Comparison of ENCODE assay signal across 13 cellular contexts in genomic region chr22:44807915-44808690, GRCh38. TPM values are rescaled to one million over a fixed set of nuclear protein-coding genes. Genes with fewer than 3 reads are reported as not detected.
A peak's percentile ranks its signal among the peaks of the same experiment; 100 is the strongest.
DNase-seq lines count a peak whose midpoint lies in the region; ATAC-seq and TF ChIP-seq lines count a peak whose summit lies in the region.
"Had no signal": no experiment of that assay in that cellular context is flagged by ENCODE, and none has a peak within 500 bp of the region (broad histone marks: within the 10 kb centered on the region; RNA-seq: fewer than 3 reads in every experiment).

No MANE protein-coding gene starts in this region.

- no peak overlapping the region for H3K4me2 ChIP-seq in SK-N-SH
- no peak overlapping the region for H3K4me2 ChIP-seq in Loucy (ENCODE audit: low read depth, low read length, poor library complexity, severe bottlenecking)
- no peak overlapping the region for H3K4me2 ChIP-seq in trophoblast cell (ENCODE audit: low read length)

- no peak overlapping the region for H4K8ac ChIP-seq in trophoblast cell (ENCODE audit: low read depth, low read length)

- no peaks in the 10 kb centered on the region for H3F3A ChIP-seq in SK-N-SH (replicated peaks; ENCODE audit: insufficient read depth)
- H3F3A ChIP-seq in Loucy (ENCODE audit: low read depth): peaks cover 3% of the 10 kb centered on the region; the same call in 1 of the 2 replicates

- H3K4me3 Mint-ChIP-seq in T-helper 17 cell: no peak overlapping the region
- H3K4me3 Mint-ChIP-seq: activated CD4-positive, alpha-beta T cell treated with anti-CD3 and anti-CD28 coated beads, Interleukin-2, amount 10 ng/mL, durations not matched to agents 24 days and 14 days; activated naive CD8-positive, alpha-beta T cell; stimulated activated naive CD8-positive, alpha-beta T cell treated with anti-CD3 and anti-CD28 coated beads, Interleukin-15, Interleukin-2, amounts not matched to agents 100 ng/mL and 50 ng/mL, for 24 hours had no signal

- WGBS in SK-N-SH (ENCODE audit: low lambda C conversion rate): 62% methylated on average over 21 of the region's 21 CpGs
- WGBS in trophoblast cell (ENCODE audit: extremely low coverage, insufficient coverage, insufficient read length): no CpG with 5 or more reads among the region's 21 CpGs

- no peak overlapping the region for H2BK120ac ChIP-seq in trophoblast cell (ENCODE audit: insufficient read depth, low read length, poor library complexity)

- no peak overlapping the region for H3K18ac ChIP-seq in trophoblast cell (ENCODE audit: low read length)

- H2BK12ac ChIP-seq in trophoblast cell (ENCODE audit: low read length): no peak overlapping the region

- peaks cover 7% of the 10 kb centered on the region for H3K4me1 Mint-ChIP-seq in T-helper 17 cell

- H3K9me2 ChIP-seq in SK-N-SH (no peaks in the 10 kb centered on the region), Loucy (replicated peaks; ENCODE audit: low read depth, low read length) (no peaks in the 10 kb centered on the region)

- no peak overlapping the region for H2AK5ac ChIP-seq in trophoblast cell (ENCODE audit: low read length)

- H2AFZ ChIP-seq in SK-N-SH (ENCODE audit: low read depth) (no peak overlapping the region), Loucy (ENCODE audit: low read length) (no peak overlapping the region), trophoblast cell (ENCODE audit: insufficient read depth, low read length, poor library complexity) (no peak overlapping the region)

- H3K4me3 ChIP-seq in SK-N-SH (ENCODE audit: low read depth in 2 of 2, low read length in 1 of 2) (no peak overlapping the region), Loucy (ENCODE audit: low read length, poor library complexity, severe bottlenecking) (no peak overlapping the region), choroid plexus epithelial cell (ENCODE audit: low read depth, low read length) (no peak overlapping the region), retinal pigment epithelial cell (ENCODE audit: low read length) (no peak overlapping the region), trophoblast cell (ENCODE audit: low read depth, low read length) (no peak overlapping the region)

- no peak overlapping the region for H3K23ac ChIP-seq in trophoblast cell (ENCODE audit: low read length)

- no peak overlapping the region for H4K91ac ChIP-seq in trophoblast cell (ENCODE audit: low read depth, low read length)

- peaks cover 2% of the 10 kb centered on the region for H3K36me3 Mint-ChIP-seq in T-helper 17 cell (ENCODE audit: low read depth)

- ATAC-seq in SK-N-SH treated with all-trans-retinoic acid at 6 μM for 48 hours: no peak
- ATAC-seq in T-helper 17 cell: no peak
- ATAC-seq: Right ventricle myocardium inferior had no signal

- H4K12ac ChIP-seq in trophoblast cell (ENCODE audit: low read depth, low read length): no peak overlapping the region

- H3K27ac Mint-ChIP-seq in T-helper 17 cell: no peak overlapping the region
- H3K27ac Mint-ChIP-seq: activated CD4-positive, alpha-beta T cell treated with anti-CD3 and anti-CD28 coated beads, Interleukin-2, amount 10 ng/mL, durations not matched to agents 24 days and 14 days; activated naive CD8-positive, alpha-beta T cell; stimulated activated naive CD8-positive, alpha-beta T cell treated with anti-CD3 and anti-CD28 coated beads, Interleukin-15, Interleukin-2, amounts not matched to agents 100 ng/mL and 50 ng/mL, for 24 hours had no signal

- CTCF ChIA-PET in SK-N-SH (lab: Yijun Ruan, JAX): interaction anchor here (0.6 to 4.0 kb wide), 8 partner anchors 9 to 187 kb away, joined by 3 to 21 read pairs (median 3); no protein-coding TSS in a partner anchor

- H3K9me3 ChIP-seq in SK-N-SH (no peaks in the 10 kb centered on the region), Loucy (ENCODE audit: insufficient read depth, low read depth, low read length) (no peaks in the 10 kb centered on the region), T-helper 17 cell (ENCODE audit: control insufficient read depth, low read length, poor library complexity, severe bottlenecking) (no peaks in the 10 kb centered on the region), trophoblast cell (ENCODE audit: insufficient read depth, low read depth, low read length) (peaks cover 4% of the 10 kb centered on the region)

- H3K14ac ChIP-seq in trophoblast cell (ENCODE audit: low read length): no peak overlapping the region

- POLR2A ChIA-PET in SK-N-SH (lab: Yijun Ruan, JAX): no interaction called here

- H3K27me3 Mint-ChIP-seq in T-helper 17 cell: peaks cover 43% of the 10 kb centered on the region
- H3K27me3 Mint-ChIP-seq: activated CD4-positive, alpha-beta T cell treated with anti-CD3 and anti-CD28 coated beads, Interleukin-2, amount 10 ng/mL, durations not matched to agents 24 days and 14 days had no signal

- no peaks in the 10 kb centered on the region for H4K20me1 ChIP-seq in SK-N-SH (ENCODE audit: insufficient read depth)
- no peaks in the 10 kb centered on the region for H4K20me1 ChIP-seq in Loucy (ENCODE audit: insufficient read depth, low read length, poor library complexity, severe bottlenecking)

- H3K79me2 ChIP-seq in SK-N-SH (ENCODE audit: insufficient read depth) (no peaks in the 10 kb centered on the region), Loucy (ENCODE audit: insufficient read depth, low read length) (no peaks in the 10 kb centered on the region), trophoblast cell (ENCODE audit: control insufficient read depth, insufficient read depth, low read length, poor library complexity) (no peaks in the 10 kb centered on the region)

- TF ChIP-seq CTCF in SK-N-SH (IDR thresholded peaks at IDR 0.05) (no peak; the same call in 1 of the 2 replicates), Loucy (conservative IDR thresholded peaks at IDR 0.05; ENCODE audit: low read length) (peak; percentile 52), choroid plexus epithelial cell (conservative IDR thresholded peaks at IDR 0.05; ENCODE audit: low read depth, low read length) (peak; percentile 22), retinal pigment epithelial cell (conservative IDR thresholded peaks at IDR 0.05; ENCODE audit: low read depth, low read length) (peak; percentile 42)

- peak; percentile 77 for DNase-seq in SK-N-SH
- no peak for DNase-seq in choroid plexus epithelial cell (ENCODE audit: low read depth)
- DNase-seq in retinal pigment epithelial cell (ENCODE audit: low read depth): no peak
- DNase-seq in T-helper 17 cell: no peak
- no peak for DNase-seq in trophoblast cell
- DNase-seq in KG1 (lab: John Stamatoyannopoulos, UW): no peak
- DNase-seq: activated CD4-positive, alpha-beta T cell treated with anti-CD3 and anti-CD28 coated beads, Interleukin-2, amount 10 ng/mL, durations not matched to agents 24 days and 14 days had no signal

- H3K9ac ChIP-seq in SK-N-SH (no peak overlapping the region), Loucy (ENCODE audit: low read depth, low read length, poor library complexity, severe bottlenecking) (no peak overlapping the region), trophoblast cell (ENCODE audit: low read length) (no peak overlapping the region)

- no peak overlapping the region for H3K4ac ChIP-seq in trophoblast cell (ENCODE audit: low read depth, low read length)

- H3K27ac ChIP-seq in SK-N-SH (ENCODE audit: low read depth in 2 of 2, low read length in 1 of 2) (no peak overlapping the region), trophoblast cell (ENCODE audit: low read depth, low read length) (no peak overlapping the region)

- TF ChIP-seq EP300 in SK-N-SH (IDR thresholded peaks at IDR 0.05; ENCODE audit: borderline replicate concordance in 1 of 2, low read depth in 1 of 2, low read length in 1 of 2): no peak

- no peaks in the 10 kb centered on the region for H3K79me1 ChIP-seq in trophoblast cell (ENCODE audit: low read length)

- H3K27me3 ChIP-seq in SK-N-SH (ENCODE audit: insufficient read depth) (peaks cover 8% of the 10 kb centered on the region; the same call in 1 of the 2 replicates), Loucy (ENCODE audit: insufficient read depth, low read length, poor library complexity, severe bottlenecking) (no peaks in the 10 kb centered on the region), trophoblast cell (ENCODE audit: insufficient read depth, low read length) (no peaks in the 10 kb centered on the region)

- no peak for TF ChIP-seq RAD21 in SK-N-SH (IDR thresholded peaks at IDR 0.05; ENCODE audit: low read length)

- H3K36me3 ChIP-seq in SK-N-SH (replicated peaks in 1 of 2; ENCODE audit: control insufficient read depth in 1 of 2, insufficient read depth in 2 of 2, low read length in 1 of 2) (no peaks in the 10 kb centered on the region), Loucy (ENCODE audit: insufficient read depth, low read length) (no peaks in the 10 kb centered on the region), trophoblast cell (ENCODE audit: control insufficient read depth in 1 of 2, insufficient read depth in 2 of 2, low read length in 2 of 2) (peaks cover 33 to 41% of the 10 kb centered on the region in 2 experiments)

- H3K4me1 ChIP-seq in SK-N-SH (ENCODE audit: control insufficient read depth in 1 of 2, insufficient read depth in 2 of 2, low read depth in 1 of 2, low read length in 1 of 2): no peaks in the 10 kb centered on the region
- peaks cover 16% of the 10 kb centered on the region for H3K4me1 ChIP-seq in Loucy (ENCODE audit: insufficient read depth, low read length, poor library complexity, severe bottlenecking)
- H3K4me1 ChIP-seq in trophoblast cell (ENCODE audit: control insufficient read depth in 1 of 2, insufficient read depth in 2 of 2, low read length in 2 of 2): no peaks in the 10 kb centered on the region

- H2BK5ac ChIP-seq in trophoblast cell (ENCODE audit: low read depth, low read length, poor library complexity): no peak overlapping the region

TF ChIP-seq in SK-N-SH, 30 proteins besides CTCF, POLR2A, EP300 and RAD21 (continues in another document):
- TF ChIP-seq USF2 (IDR thresholded peaks at IDR 0.05; ENCODE audit: borderline replicate concordance, low read depth, low read length): no peak

RNA-seq across cellular contexts. Expression of gene ARHGAP8, which starts 55.7 kb away (rescaled TPM):
- 0.05 and 0.08 TPM in 2 replicates for polyA plus RNA-seq in SK-N-SH (2012; rRNA removed)
- 0.09 TPM in 1 of 2 replicates, not detected in the other for polyA plus RNA-seq in SK-N-SH (2012; cell fraction: cytosol; rRNA removed)
- polyA plus RNA-seq in SK-N-SH (2012; cell fraction: nucleus; rRNA removed): 0.20 and 0.38 TPM in 2 replicates
- 1 to 10 TPM; 4.7 to 7.1 TPM for total RNA-seq in T-helper 17 cell
- 56.7 and 58.2 TPM in 2 replicates for polyA plus RNA-seq in trophoblast cell (2013)
- total RNA-seq: A172 had no signal
